Comparison of ENCODE assay signal across 28 cellular contexts in genomic region chr1:172006660-172007059, GRCh38.
"Had no signal": no experiment of that assay in that cellular context is flagged by ENCODE, and none has a peak within 500 bp of the region (broad histone marks: within the 10 kb centered on the region; RNA-seq: fewer than 3 reads in every experiment).

No MANE protein-coding gene starts in this region.

- H3K4me3 Mint-ChIP-seq: activated CD8-positive, alpha-beta T cell treated with anti-CD3 and anti-CD28 coated beads, Interleukin-2, amount 10 ng/mL, durations not matched to agents 7 days and 5 days; activated naive CD8-positive, alpha-beta T cell treated with anti-CD3 and anti-CD28 coated beads, Interleukin-2, amount 10 ng/mL, durations not matched to agents 7 days and 5 days; WTC11 had no signal

- H3K36me3 ChIP-seq: ascending aorta, MG63, Peyer's patch, SJSA1 had no signal

- H3K27ac ChIP-seq: ascending aorta, Peyer's patch, RWPE1, SJSA1 had no signal

- H3K27me3 ChIP-seq: ascending aorta, body of pancreas, MG63, SJSA1 had no signal

- H3K4me3 ChIP-seq: ascending aorta, body of pancreas, MG63, Peyer's patch, SJSA1 had no signal

- H3K9me3 ChIP-seq: ascending aorta, body of pancreas, Peyer's patch had no signal

- H3K27me3 Mint-ChIP-seq: activated naive CD8-positive, alpha-beta T cell treated with anti-CD3 and anti-CD28 coated beads, Interleukin-2, amount 10 ng/mL, durations not matched to agents 7 days and 5 days had no signal

- H3K27ac Mint-ChIP-seq: activated CD8-positive, alpha-beta T cell treated with anti-CD3 and anti-CD28 coated beads, Interleukin-2, amount 10 ng/mL, durations not matched to agents 7 days and 5 days; activated naive CD8-positive, alpha-beta T cell treated with anti-CD3 and anti-CD28 coated beads, Interleukin-2, amount 10 ng/mL, durations not matched to agents 7 days and 5 days; WTC11 had no signal

- H3K4me1 ChIP-seq: ascending aorta, body of pancreas, Peyer's patch, SJSA1 had no signal

- H3K4me1 Mint-ChIP-seq: WTC11 had no signal

- ATAC-seq: activated CD8-positive, alpha-beta T cell treated with anti-CD3 and anti-CD28 coated beads, Interleukin-2, amount 10 ng/mL, durations not matched to agents 7 days and 5 days; WTC11 had no signal

- DNase-seq: activated CD4-positive, alpha-beta T cell treated with anti-CD3 and anti-CD28 coated beads for 48 hours; activated CD4-positive, alpha-beta T cell treated with anti-CD3 and anti-CD28 coated beads, Interleukin-2, amount 50 U/mL, for 4 hours; activated CD4-positive, CD25-positive, alpha-beta regulatory T cell treated with anti-CD3 and anti-CD28 coated beads, Interleukin-2, amount 50 U/mL, for 72 hours; activated CD8-positive, alpha-beta memory T cell treated with anti-CD3 and anti-CD28 coated beads, Interleukin-2, amount 50 U/mL, for 48 hours; activated CD8-positive, alpha-beta T cell treated with anti-CD3 and anti-CD28 coated beads, Interleukin-2, amount 10 ng/mL, durations not matched to agents 7 days and 5 days; activated naive CD4-positive, alpha-beta T cell treated with anti-CD3 and anti-CD28 coated beads, Interleukin-2, amount 50 U/mL, for 16 hours; activated naive CD8-positive, alpha-beta T cell treated with anti-CD3 and anti-CD28 coated beads, Interleukin-2, amount 10 ng/mL, durations not matched to agents 7 days and 5 days; activated T-cell treated with anti-CD3 and anti-CD28 coated beads, Interleukin-2, amount 50 U/mL, for 1 hour; central memory CD4-positive, alpha-beta T cell; MG63; MV-4-11; NCI-H1092 treated with DMSO at 0.1 percent for 48 hours; NCI-H1417 treated with DMSO at 0.1 percent for 48 hours; NCI-H1694; NCI-H2029; NCI-H2107; NCI-H2171 treated with DMSO at 0.1 percent for 48 hours; NCI-H226; NCI-H774; NK-92 treated with Interleukin-12 subunit alpha and Interleukin-12 subunit beta, amount 100 ng/mL, for 24 hours; OCI-M1; Peyer's patch; Right ventricle myocardium superior had no signal
